Comparison of ENCODE assay signal across 16 cellular contexts in the genomic region with DNA sequence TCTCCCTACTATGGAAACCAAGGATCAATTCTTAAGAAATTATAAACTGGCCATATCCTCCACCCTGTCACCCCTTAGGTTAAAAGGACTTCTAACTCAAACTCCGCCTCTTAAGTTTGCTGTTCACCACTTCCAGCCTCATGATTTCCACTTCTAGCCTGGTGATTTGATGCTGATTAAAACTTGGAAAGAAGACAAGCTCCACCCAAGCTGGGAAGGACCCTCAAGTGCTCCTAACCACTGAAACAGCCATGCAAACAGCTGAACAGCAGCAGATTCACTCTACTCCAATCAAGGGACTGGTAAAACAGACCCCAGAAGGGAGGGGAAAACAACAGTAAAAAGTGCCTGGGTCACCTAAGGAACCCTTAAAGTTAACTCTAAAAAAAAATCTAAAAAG.
"Had no signal": no experiment of that assay in that cellular context is flagged by ENCODE, and none has a peak within 500 bp of the region (broad histone marks: within the 10 kb centered on the region; RNA-seq: fewer than 3 reads in every experiment).

No MANE protein-coding gene starts in this region.

- H3K4me1 Mint-ChIP-seq: activated CD4-positive, alpha-beta T cell treated with anti-CD3 and anti-CD28 coated beads, Interleukin-2, amount 10 ng/mL, durations not matched to agents 7 days and 5 days; activated T-helper 17 cell treated with anti-CD3 and anti-CD28 coated beads, Interleukin-2, amount 50 U/mL, for 72 hours; stimulated activated effector memory CD8-positive, alpha-beta T cell treated with anti-CD3 and anti-CD28 coated beads, Interleukin-12 subunit alpha, Interleukin-12 subunit beta, amount 100 ng/mL, for 72 hours; T-cell had no signal

- H3K36me3 ChIP-seq: colonic mucosa, heart left ventricle, left ventricle myocardium inferior, pancreas, right atrium auricular region had no signal

- FAIRE-seq: endothelial cell of umbilical vein, frontal cortex, keratinocyte, pancreas had no signal

- H3K27ac Mint-ChIP-seq: activated CD4-positive, alpha-beta T cell treated with anti-CD3 and anti-CD28 coated beads, Interleukin-2, amount 10 ng/mL, durations not matched to agents 7 days and 5 days; activated naive CD4-positive, alpha-beta T cell treated with anti-CD3 and anti-CD28 coated beads for 36 hours; activated T-helper 17 cell treated with anti-CD3 and anti-CD28 coated beads, Interleukin-2, amount 50 U/mL, for 72 hours; stimulated activated effector memory CD8-positive, alpha-beta T cell treated with anti-CD3 and anti-CD28 coated beads, Interleukin-12 subunit alpha, Interleukin-12 subunit beta, amount 100 ng/mL, for 72 hours; T-cell had no signal

- H3K9me3 Mint-ChIP-seq: activated CD4-positive, alpha-beta T cell treated with anti-CD3 and anti-CD28 coated beads, Interleukin-2, amount 10 ng/mL, durations not matched to agents 7 days and 5 days; activated naive CD4-positive, alpha-beta T cell treated with anti-CD3 and anti-CD28 coated beads for 36 hours; activated T-helper 17 cell treated with anti-CD3 and anti-CD28 coated beads, Interleukin-2, amount 50 U/mL, for 72 hours had no signal

- H3K36me3 Mint-ChIP-seq: stimulated activated effector memory CD8-positive, alpha-beta T cell treated with anti-CD3 and anti-CD28 coated beads, Interleukin-12 subunit alpha, Interleukin-12 subunit beta, amount 100 ng/mL, for 72 hours had no signal

- H3K27ac ChIP-seq: colonic mucosa, left ventricle myocardium inferior, right atrium auricular region had no signal

- DNase-seq: activated CD4-positive, alpha-beta T cell treated with anti-CD3 and anti-CD28 coated beads, Interleukin-2, amount 10 ng/mL, durations not matched to agents 7 days and 5 days; activated CD8-positive, alpha-beta memory T cell treated with anti-CD3 and anti-CD28 coated beads for 24 hours; activated naive CD4-positive, alpha-beta T cell treated with anti-CD3 and anti-CD28 coated beads for 36 hours; colonic mucosa; effector CD4-positive, alpha-beta T cell; heart left ventricle; left ventricle myocardium inferior; pancreas; T-cell; trophoblast cell had no signal

- H3K4me3 Mint-ChIP-seq: activated CD4-positive, alpha-beta T cell treated with anti-CD3 and anti-CD28 coated beads, Interleukin-2, amount 10 ng/mL, durations not matched to agents 7 days and 5 days; activated naive CD4-positive, alpha-beta T cell treated with anti-CD3 and anti-CD28 coated beads for 36 hours; activated T-helper 17 cell treated with anti-CD3 and anti-CD28 coated beads, Interleukin-2, amount 50 U/mL, for 72 hours; stimulated activated effector memory CD8-positive, alpha-beta T cell treated with anti-CD3 and anti-CD28 coated beads, Interleukin-12 subunit alpha, Interleukin-12 subunit beta, amount 100 ng/mL, for 72 hours; T-cell had no signal

- H3K27me3 Mint-ChIP-seq: activated CD4-positive, alpha-beta T cell treated with anti-CD3 and anti-CD28 coated beads, Interleukin-2, amount 10 ng/mL, durations not matched to agents 7 days and 5 days; T-cell had no signal

- H3K4me3 ChIP-seq: colonic mucosa, heart left ventricle, left ventricle myocardium inferior, pancreas, right atrium auricular region had no signal

- ATAC-seq: activated T-helper 17 cell treated with anti-CD3 and anti-CD28 coated beads, Interleukin-2, amount 50 U/mL, for 72 hours; heart left ventricle; stimulated activated effector memory CD8-positive, alpha-beta T cell treated with anti-CD3 and anti-CD28 coated beads, Interleukin-12 subunit alpha, Interleukin-12 subunit beta, amount 100 ng/mL, for 72 hours; T-cell had no signal

- H3K4me1 ChIP-seq: colonic mucosa, right atrium auricular region had no signal

- H3K27me3 ChIP-seq: colonic mucosa, heart left ventricle, pancreas, right atrium auricular region had no signal

- H3K9me3 ChIP-seq: colonic mucosa, left ventricle myocardium inferior, pancreas, right atrium auricular region had no signal
